8 cellular contexts compared by ENCODE assay signal in genomic region chr2:108629417-108629816, GRCh38.
DNase-seq lines count a peak whose midpoint lies in the region; ATAC-seq and TF ChIP-seq lines count a peak whose summit lies in the region.

No MANE protein-coding gene starts in this region.

- peaks cover 82% of the 10 kb centered on the region for H3K4me1 Mint-ChIP-seq in activated T-cell treated with anti-CD3 and anti-CD28 coated beads, Interleukin-2, amount 50 U/mL, for 72 hours (ENCODE audit: low read depth)

- H3K9me3 ChIP-seq in Panc1 (ENCODE audit: control insufficient read depth, insufficient read depth, low read depth, low read length), result no peaks in the 10 kb centered on the region

- CTCF ChIA-PET in Panc1 (lab: Charles Lee), result interaction anchor here (0.6 kb wide), 1 partner anchor 62 kb away, joined by 5 read pairs; no protein-coding TSS in a partner anchor

- peaks cover 2 to 6% of the 10 kb centered on the region in 2 donors for H3K36me3 Mint-ChIP-seq in activated T-cell treated with anti-CD3 and anti-CD28 coated beads, Interleukin-2, amount 50 U/mL, for 72 hours (ENCODE audit: insufficient read depth in 2 of 2)

- peak overlapping the region; percentile 27 to 83 for H3K4me3 Mint-ChIP-seq in activated T-cell treated with anti-CD3 and anti-CD28 coated beads, Interleukin-2, amount 50 U/mL, for 72 hours

- intact Hi-C loops in Panc1 (cut with micrococcal nuclease; ENCODE audit: unreplicated experiment), result no loop called here

- POLR2A ChIA-PET in Panc1 (lab: Charles Lee), result no interaction called here

- ATAC-seq in activated T-cell treated with anti-CD3 and anti-CD28 coated beads, Interleukin-2, amount 50 U/mL, for 72 hours (replicated peaks in 1 of 2), result peak; percentile 71 to 76
- ATAC-seq in HG02759 (IDR thresholded peaks at IDR 0.05; ENCODE audit: unreplicated experiment), result peak; percentile 70
- no peak for ATAC-seq in Panc1

- peak overlapping the region; percentile 90 for H3K27ac Mint-ChIP-seq in activated T-cell treated with anti-CD3 and anti-CD28 coated beads, Interleukin-2, amount 50 U/mL, for 72 hours

- H3K27ac ChIP-seq in Panc1 (ENCODE audit: low read length), result peak overlapping the region; percentile 57; the same call in 1 of the 2 replicates

- DNase-seq in activated T-cell treated with anti-CD3 and anti-CD28 coated beads, Interleukin-2, amount 50 U/mL, for 72 hours, result no peak
- DNase-seq in activated T-cell treated with anti-CD3 and anti-CD28 coated beads for 4 hours, result no peak
- no peak for DNase-seq in Panc1 (ENCODE audit: low read depth, low spot score)
- peak; percentile 8 for DNase-seq in superior temporal gyrus (ENCODE audit: extremely low spot score)
- DNase-seq in ureter (ENCODE audit: low spot score), result no peak
- no peak for DNase-seq in mucosa of gallbladder (ENCODE audit: low spot score)
- DNase-seq in EL, result no peak

- BruUV-seq in Panc1 (replicated peaks; lab: Mats Ljungman, UMichigan), result no TSS peak

- H3K36me3 ChIP-seq in Panc1 (ENCODE audit: control insufficient read depth, insufficient read depth, low read length), result no peaks in the 10 kb centered on the region

- H3K27me3 ChIP-seq in Panc1 (ENCODE audit: control insufficient read depth, insufficient read depth, low read length), result no peaks in the 10 kb centered on the region

- H3K4me3 ChIP-seq in Panc1 (ENCODE audit: low read depth in 2 of 2, low read length in 2 of 2), result no peak overlapping the region

- peaks cover 49% of the 10 kb centered on the region for H3K4me1 ChIP-seq in Panc1 (ENCODE audit: control insufficient read depth, insufficient read depth, low read length)

- no peaks in the 10 kb centered on the region for H3K9me3 Mint-ChIP-seq in activated T-cell treated with anti-CD3 and anti-CD28 coated beads, Interleukin-2, amount 50 U/mL, for 72 hours

- H3K27me3 Mint-ChIP-seq in activated T-cell treated with anti-CD3 and anti-CD28 coated beads, Interleukin-2, amount 50 U/mL, for 72 hours (ENCODE audit: low read depth), result no peaks in the 10 kb centered on the region

- in situ Hi-C loops in Panc1 (cut with HindIII; ENCODE audit: low pct_unique_long_range_greater_than_20kb, low sequenced_read_pairs), result no loop called here

- TF ChIP-seq CTCF in Panc1 (IDR thresholded peaks at IDR 0.05), result no peak
